In genomic region chr11:61075891-61076290, GRCh38 we compare ENCODE assay signal across 9 cellular contexts. TPM values are rescaled to one million over a fixed set of nuclear protein-coding genes. Genes with fewer than 3 reads are reported as not detected.
DNase-seq lines count a peak whose midpoint lies in the region; ATAC-seq and TF ChIP-seq lines count a peak whose summit lies in the region.
"Had no signal": no experiment of that assay in that cellular context is flagged by ENCODE, and none has a peak within 500 bp of the region (broad histone marks: within the 10 kb centered on the region; RNA-seq: fewer than 3 reads in every experiment).

No MANE protein-coding gene starts in this region.

- H4K20me1 ChIP-seq in GM23248 (ENCODE audit: insufficient read depth) = no peaks in the 10 kb centered on the region

- peaks cover 22% of the 10 kb centered on the region for H3K36me3 Mint-ChIP-seq in T-helper 1 cell treated with Interleukin-12 subunit alpha and Interleukin-12 subunit beta and Interleukin-4 antibody, amounts not matched to agents 30 μg/mL and 1 μg/mL, for 36 hours (ENCODE audit: low read depth)

- no peaks in the 10 kb centered on the region for H3K9me2 ChIP-seq in GM23248 (ENCODE audit: insufficient read depth)

- H3K36me3 ChIP-seq in GM23248 (ENCODE audit: low read depth) = no peaks in the 10 kb centered on the region

- no peaks in the 10 kb centered on the region for H3K4me1 ChIP-seq in GM23248 (ENCODE audit: insufficient read depth)

- no peaks in the 10 kb centered on the region for H3F3A ChIP-seq in GM23248 (ENCODE audit: insufficient read depth)

- H3K9me3 Mint-ChIP-seq in T-helper 1 cell treated with Interleukin-12 subunit alpha and Interleukin-12 subunit beta and Interleukin-4 antibody, amounts not matched to agents 30 μg/mL and 1 μg/mL, for 36 hours = no peaks in the 10 kb centered on the region

- no peaks in the 10 kb centered on the region for H3K9me3 ChIP-seq in GM23248 (ENCODE audit: low read depth)

- peaks cover 73% of the 10 kb centered on the region for H3K4me1 Mint-ChIP-seq in T-helper 1 cell treated with Interleukin-12 subunit alpha and Interleukin-12 subunit beta and Interleukin-4 antibody, amounts not matched to agents 30 μg/mL and 1 μg/mL, for 36 hours (ENCODE audit: low read depth)

- H2AFZ ChIP-seq in GM23248 = no peak overlapping the region

- H3K9ac ChIP-seq in GM23248 = no peak overlapping the region

- peaks cover 5% of the 10 kb centered on the region for H3K27me3 ChIP-seq in GM23248 (replicated peaks; ENCODE audit: insufficient read depth)

- in situ Hi-C loops in GM23248 (cut with MboI) = no loop called here

- H3K27ac ChIP-seq in GM23248 = no peak overlapping the region

- H3K27me3 Mint-ChIP-seq in T-helper 1 cell treated with Interleukin-12 subunit alpha and Interleukin-12 subunit beta and Interleukin-4 antibody, amounts not matched to agents 30 μg/mL and 1 μg/mL, for 36 hours (ENCODE audit: low read depth) = no peaks in the 10 kb centered on the region

- H3K4me2 ChIP-seq in GM23248 (ENCODE audit: unreplicated experiment) = no peak overlapping the region

- 5 to 9% methylated on average over 5 of the region's 5 CpGs for WGBS in GM23248 (ENCODE audit: low coverage in 1 of 2, low lambda C conversion rate in 2 of 2, missing lambda C conversion rate in 2 of 2), 2 experiments

- peak overlapping the region; percentile 49 for H3K27ac Mint-ChIP-seq in T-helper 1 cell treated with Interleukin-12 subunit alpha and Interleukin-12 subunit beta and Interleukin-4 antibody, amounts not matched to agents 30 μg/mL and 1 μg/mL, for 36 hours

- no peaks in the 10 kb centered on the region for H3K79me2 ChIP-seq in GM23248 (ENCODE audit: insufficient read depth)

- H3K4me3 Mint-ChIP-seq in T-helper 1 cell treated with Interleukin-12 subunit alpha and Interleukin-12 subunit beta and Interleukin-4 antibody, amounts not matched to agents 30 μg/mL and 1 μg/mL, for 36 hours = peak overlapping the region; percentile 52

- TF ChIP-seq CTCF in fibroblast of mammary gland (conservative IDR thresholded peaks at IDR 0.05; ENCODE audit: control insufficient read depth, insufficient read depth, low read depth, low read length) = no peak

- DNase-seq in GM23248 (peak; percentile 70), fibroblast of mammary gland (ENCODE audit: low read depth) (peak; percentile 3), pons (ENCODE audit: low spot score) (peak; percentile 52), NCI-H187 treated with DMSO at 0.1 percent for 48 hours (lab: John Stamatoyannopoulos, UW) (no peak)
- DNase-seq: NCI-H526 treated with DMSO at 0.1 percent for 48 hours had no signal

- ATAC-seq in HG03135 (IDR thresholded peaks at IDR 0.05; ENCODE audit: unreplicated experiment) (no peak), HG02938 (IDR thresholded peaks at IDR 0.05; ENCODE audit: unreplicated experiment) (no peak), GM18498 (IDR thresholded peaks at IDR 0.05; ENCODE audit: unreplicated experiment) (no peak)

- H3K4me3 ChIP-seq in GM23248 = no peak overlapping the region
- H3K4me3 ChIP-seq in fibroblast of mammary gland (ENCODE audit: control insufficient read depth, low read depth, low read length) = no peak overlapping the region

RNA-seq across cellular contexts. Expression of gene CD5, which starts 26.4 kb away (rescaled TPM):
- total RNA-seq in GM23248 (2014; rRNA removed; shearing (Covaris generic)) = not detected in 2 replicates
- polyA plus RNA-seq in GM23248 (2016; fragmentation: Nextera tagmentation; extraction: Ambion mirVana) = not detected in 2 replicates
